In genomic region chr7:87216701-87217508, GRCh38 we compare ENCODE assay signal across 8 cellular contexts. TPM values are rescaled to one million over a fixed set of nuclear protein-coding genes. Genes with fewer than 3 reads are reported as not detected.
DNase-seq lines count a peak whose midpoint lies in the region; ATAC-seq and TF ChIP-seq lines count a peak whose summit lies in the region.

No MANE protein-coding gene starts in this region.

- WGBS in right cardiac atrium: 47% methylated on average over 5 of the region's 5 CpGs
- WGBS in testis, 2 donors: 59 to 60% methylated on average over 5 of the region's 5 CpGs

- H3K27me3 ChIP-seq in left ventricle myocardium inferior (ENCODE audit: low read depth) (peaks cover 2% of the 10 kb centered on the region), right cardiac atrium (ENCODE audit: control insufficient read depth, insufficient read depth) (no peaks in the 10 kb centered on the region), lower lobe of right lung (ENCODE audit: low read depth) (no peaks in the 10 kb centered on the region), testis (no peaks in the 10 kb centered on the region), SJCRH30 (no peaks in the 10 kb centered on the region)

- no peaks in the 10 kb centered on the region for H3K27me3 Mint-ChIP-seq in activated B cell treated with CpG ODN at 0.5 μM for 24 hours

- H3K4me1 Mint-ChIP-seq in activated B cell treated with CpG ODN at 0.5 μM for 24 hours: peaks cover 78% of the 10 kb centered on the region

- H3K9me3 ChIP-seq in left ventricle myocardium inferior (replicated peaks) (no peaks in the 10 kb centered on the region), right cardiac atrium (ENCODE audit: control insufficient read depth, low read length) (no peaks in the 10 kb centered on the region), lower lobe of right lung (no peaks in the 10 kb centered on the region), testis (no peaks in the 10 kb centered on the region), SJCRH30 (replicated peaks) (no peaks in the 10 kb centered on the region)

- no peak for TF ChIP-seq POLR2A in testis (IDR thresholded peaks at IDR 0.05)

- POLR2A ChIA-PET in activated B cell treated with CpG ODN at 0.5 μM for 24 hours (lab: Charles Lee): interaction anchor here (0.6 to 13.1 kb wide), 8 partner anchors 8 to 257 kb away, joined by 3 to 311 read pairs (median 6); partner anchors contain the start of genes DMTF1 and ELAPOR2

- ATAC-seq in right cardiac atrium (no peak), HG02973 (IDR thresholded peaks at IDR 0.05; ENCODE audit: unreplicated experiment) (peak; percentile 58), activated B cell treated with CpG ODN at 0.5 μM for 24 hours (ENCODE audit: low read depth) (peak; percentile 38), lower lobe of right lung (peak in 1 of 2 donors; percentile 11)

- TF ChIP-seq CTCF in left ventricle myocardium inferior (IDR thresholded peaks at IDR 0.05; ENCODE audit: borderline replicate concordance): no peak
- TF ChIP-seq CTCF in activated B cell treated with CpG ODN at 0.5 μM for 24 hours (IDR thresholded peaks at IDR 0.05): no peak
- no peak for TF ChIP-seq CTCF in lower lobe of right lung (IDR thresholded peaks at IDR 0.05)
- TF ChIP-seq CTCF in testis (IDR thresholded peaks at IDR 0.05): no peak

- H3K27ac ChIP-seq in left ventricle myocardium inferior (replicated peaks) (peak overlapping the region; percentile 91), right cardiac atrium (ENCODE audit: low read length) (no peak overlapping the region), lower lobe of right lung (peak overlapping the region; percentile 93), testis (no peak overlapping the region), SJCRH30 (no peak overlapping the region)

- peak overlapping the region; percentile 25 for H3K4me3 ChIP-seq in left ventricle myocardium inferior
- no peak overlapping the region for H3K4me3 ChIP-seq in right cardiac atrium (ENCODE audit: low read length)
- peak overlapping the region; percentile 92 for H3K4me3 ChIP-seq in lower lobe of right lung
- H3K4me3 ChIP-seq in testis: no peak overlapping the region
- no peak overlapping the region for H3K4me3 ChIP-seq in SJCRH30

- H3K36me3 Mint-ChIP-seq in activated B cell treated with CpG ODN at 0.5 μM for 24 hours (ENCODE audit: low read depth): peaks cover 45% of the 10 kb centered on the region

- no peaks in the 10 kb centered on the region for H3K36me3 ChIP-seq in left ventricle myocardium inferior
- H3K36me3 ChIP-seq in lower lobe of right lung: peaks cover 6% of the 10 kb centered on the region
- H3K36me3 ChIP-seq in testis (ENCODE audit: low read depth, missing control alignments): no peaks in the 10 kb centered on the region
- peaks cover 36% of the 10 kb centered on the region for H3K36me3 ChIP-seq in SJCRH30

- CTCF ChIA-PET in activated B cell treated with CpG ODN at 0.5 μM for 24 hours (lab: Charles Lee): no interaction called here

- peaks cover 77% of the 10 kb centered on the region for H3K4me1 ChIP-seq in left ventricle myocardium inferior
- H3K4me1 ChIP-seq in right cardiac atrium (ENCODE audit: control insufficient read depth, insufficient read depth, low read length): peaks cover 2% of the 10 kb centered on the region
- H3K4me1 ChIP-seq in lower lobe of right lung: peaks cover 65% of the 10 kb centered on the region
- peaks cover 5% of the 10 kb centered on the region for H3K4me1 ChIP-seq in testis
- no peaks in the 10 kb centered on the region for H3K4me1 ChIP-seq in SJCRH30

- intact Hi-C loops in left ventricle myocardium inferior (cut with micrococcal nuclease) (no loop called here), right cardiac atrium (cut with DNase I) (loop anchor here in 2 of 4 donors (10.0 kb wide), 1 partner anchor 52 kb away; no protein-coding TSS in a partner anchor), activated B cell treated with CpG ODN at 0.5 μM for 24 hours (cut with micrococcal nuclease) (loop anchor here (1.0 to 5.0 kb wide), 4 partner anchors 9 to 660 kb away; partner anchors contain the start of gene RUNDC3B), lower lobe of right lung (cut with DNase I) (no loop called here), testis (cut with DNase I; ENCODE audit: low total_unique reads) (no loop called here)

- H3K4me3 Mint-ChIP-seq in activated B cell treated with CpG ODN at 0.5 μM for 24 hours: peak overlapping the region; percentile 98

- H3K27ac Mint-ChIP-seq in activated B cell treated with CpG ODN at 0.5 μM for 24 hours: peak overlapping the region; percentile 99

- DNase-seq in left ventricle myocardium inferior (no peak), right cardiac atrium (no peak), activated B cell treated with CpG ODN at 0.5 μM for 24 hours (no peak), lower lobe of right lung (no peak), testis (no peak), NCI-H128 (lab: John Stamatoyannopoulos, UW; ENCODE audit: unreplicated experiment) (no peak), SJCRH30 (no peak)

- H3K9me3 Mint-ChIP-seq in activated B cell treated with CpG ODN at 0.5 μM for 24 hours: no peaks in the 10 kb centered on the region

RNA-seq across cellular contexts. Expression of gene TMEM243, which starts 2.6 kb away (rescaled TPM):
- total RNA-seq in left ventricle myocardium inferior (4.4 TPM), right cardiac atrium (10 to 100 TPM in 1 of 4 donors, 1 to 10 TPM in 3; 7.1 to 10.8 (median 8.7) TPM), activated B cell treated with CpG ODN at 0.5 μM for 24 hours (106 and 111 TPM in 2 replicates), lower lobe of right lung (115 TPM), testis (10 to 100 TPM; 21.9 to 26.3 TPM)
- polyA plus RNA-seq in right cardiac atrium (11.2 TPM), testis (ENCODE audit: insufficient read depth, low read depth, low replicate concordance) (27.6 TPM)
- 74.0 and 86.3 TPM in 2 replicates for total RNA-seq in SJCRH30 (2014; rRNA removed; shearing (Covaris generic))

Comparison
In these comparisons a context has a peak if more than half of its experiments do, and no peak if none do; other contexts are left out.
1. H3K27ac ChIP-seq: peak in left ventricle myocardium inferior (single experiment) and lower lobe of right lung (single experiment); none in right cardiac atrium (single experiment), testis (0 of 2) and SJCRH30 (single experiment).
2. H3K4me3 ChIP-seq: peak in left ventricle myocardium inferior (single experiment) and lower lobe of right lung (single experiment); none in right cardiac atrium (single experiment), testis (0 of 2) and SJCRH30 (single experiment).
3. ATAC-seq: peak in HG02973 (single experiment) and activated B cell treated with CpG ODN at 0.5 μM for 24 hours (single experiment); none in right cardiac atrium (0 of 2).